Comparison of ENCODE assay signal across 1 cellular context in the genomic region with DNA sequence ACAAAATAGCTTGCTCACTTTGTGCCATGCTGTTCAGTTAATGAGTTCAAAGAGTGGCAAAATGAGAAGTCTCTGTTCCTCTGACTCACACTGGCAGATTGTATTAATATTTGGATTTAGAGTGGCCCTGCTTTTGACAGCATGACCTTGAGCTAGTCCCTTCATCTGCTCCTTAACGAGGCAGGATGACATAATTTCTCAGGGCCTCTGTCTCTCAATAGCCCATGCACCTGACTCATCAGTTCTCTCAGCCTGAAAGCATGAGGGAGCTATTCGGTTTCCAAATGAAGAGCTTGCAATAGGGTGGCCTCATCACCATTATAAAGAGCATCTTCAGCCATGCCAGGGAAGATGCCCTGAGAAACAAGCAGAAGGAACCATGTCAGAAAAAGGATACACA.
TF ChIP-seq lines count a peak whose summit lies in the region.

No MANE protein-coding gene starts in this region.

TF ChIP-seq in SK-N-SH treated with all-trans-retinoic acid at 6 μM for 48 hours, 23 proteins besides CTCF, POLR2A, EP300 and RAD21 (continued from another document):
- TF ChIP-seq, protein P1, sequence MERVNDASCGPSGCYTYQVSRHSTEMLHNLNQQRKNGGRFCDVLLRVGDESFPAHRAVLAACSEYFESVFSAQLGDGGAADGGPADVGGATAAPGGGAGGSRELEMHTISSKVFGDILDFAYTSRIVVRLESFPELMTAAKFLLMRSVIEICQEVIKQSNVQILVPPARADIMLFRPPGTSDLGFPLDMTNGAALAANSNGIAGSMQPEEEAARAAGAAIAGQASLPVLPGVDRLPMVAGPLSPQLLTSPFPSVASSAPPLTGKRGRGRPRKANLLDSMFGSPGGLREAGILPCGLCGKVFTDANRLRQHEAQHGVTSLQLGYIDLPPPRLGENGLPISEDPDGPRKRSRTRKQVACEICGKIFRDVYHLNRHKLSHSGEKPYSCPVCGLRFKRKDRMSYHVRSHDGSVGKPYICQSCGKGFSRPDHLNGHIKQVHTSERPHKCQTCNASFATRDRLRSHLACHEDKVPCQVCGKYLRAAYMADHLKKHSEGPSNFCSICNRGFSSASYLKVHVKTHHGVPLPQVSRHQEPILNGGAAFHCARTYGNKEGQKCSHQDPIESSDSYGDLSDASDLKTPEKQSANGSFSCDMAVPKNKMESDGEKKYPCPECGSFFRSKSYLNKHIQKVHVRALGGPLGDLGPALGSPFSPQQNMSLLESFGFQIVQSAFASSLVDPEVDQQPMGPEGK (CRISPR knock-in tag; IDR thresholded peaks at IDR 0.05; ENCODE audit: borderline replicate concordance): no peak
- no peak for TF ChIP-seq ZC3H10 (CRISPR knock-in tag; IDR thresholded peaks at IDR 0.05)
- no peak for TF ChIP-seq CSDC2 (CRISPR knock-in tag; IDR thresholded peaks at IDR 0.05)
- TF ChIP-seq PPARA (CRISPR knock-in tag; IDR thresholded peaks at IDR 0.05; ENCODE audit: borderline replicate concordance): no peak
TF ChIP-seq in SK-N-SH treated with all-trans-retinoic acid at 6 μM for 48 hours: peak in this region for 0.
